Comparison of ENCODE assay signal across 17 cellular contexts in genomic region chr3:9022305-9022985, GRCh38.
"Had no signal": no experiment of that assay in that cellular context is flagged by ENCODE, and none has a peak within 500 bp of the region (broad histone marks: within the 10 kb centered on the region; RNA-seq: fewer than 3 reads in every experiment).

No MANE protein-coding gene starts in this region.

- DNase-seq: activated CD4-positive, alpha-beta T cell treated with anti-CD3 and anti-CD28 coated beads, Interleukin-2, amount 10 ng/mL, durations not matched to agents 24 days and 14 days; activated CD8-positive, alpha-beta T cell treated with anti-CD3 and anti-CD28 coated beads, Interleukin-2, amount 10 ng/mL, durations not matched to agents 7 days and 5 days; activated effector memory CD4-positive, alpha-beta T cell treated with Interleukin-2 at 50 U/mL for 16 hours; activated naive CD4-positive, alpha-beta T cell treated with anti-CD3 and anti-CD28 coated beads, Interleukin-2, amount 10 ng/mL, durations not matched to agents 7 days and 5 days; activated naive CD8-positive, alpha-beta T cell treated with anti-CD3 and anti-CD28 coated beads, Interleukin-2, amount 50 U/mL, for 24 hours; activated T-cell treated with anti-CD3 and anti-CD28 coated beads, Interleukin-2, amount 50 U/mL, for 24 hours; erythroblast; foreskin melanocyte; left ventricle myocardium inferior; naive thymus-derived CD4-positive, alpha-beta T cell; stimulated activated CD8-positive, alpha-beta memory T cell treated with anti-CD3 and anti-CD28 coated beads, Interleukin-4, amount 100 ng/mL, for 48 hours; stimulated activated naive CD4-positive, alpha-beta T cell; T-helper 1 cell; T1000; trophoblast cell had no signal

- H3K27ac ChIP-seq: left ventricle myocardium inferior, parathyroid adenoma had no signal

- H3K4me3 Mint-ChIP-seq: activated CD4-positive, alpha-beta T cell treated with anti-CD3 and anti-CD28 coated beads, Interleukin-2, amount 10 ng/mL, durations not matched to agents 24 days and 14 days; activated CD8-positive, alpha-beta T cell treated with anti-CD3 and anti-CD28 coated beads, Interleukin-2, amount 10 ng/mL, durations not matched to agents 7 days and 5 days; activated naive CD4-positive, alpha-beta T cell treated with anti-CD3 and anti-CD28 coated beads, Interleukin-2, amount 10 ng/mL, durations not matched to agents 7 days and 5 days; activated naive CD8-positive, alpha-beta T cell treated with anti-CD3 and anti-CD28 coated beads, Interleukin-2, amount 50 U/mL, for 24 hours; activated T-cell treated with anti-CD3 and anti-CD28 coated beads, Interleukin-2, amount 50 U/mL, for 24 hours; memory B cell; naive thymus-derived CD4-positive, alpha-beta T cell had no signal

- ATAC-seq: activated CD8-positive, alpha-beta T cell treated with anti-CD3 and anti-CD28 coated beads, Interleukin-2, amount 10 ng/mL, durations not matched to agents 7 days and 5 days; activated naive CD8-positive, alpha-beta T cell treated with anti-CD3 and anti-CD28 coated beads, Interleukin-2, amount 50 U/mL, for 24 hours; naive thymus-derived CD4-positive, alpha-beta T cell had no signal

- H3K4me1 ChIP-seq: parathyroid adenoma had no signal

- H3K27ac Mint-ChIP-seq: activated CD4-positive, alpha-beta T cell treated with anti-CD3 and anti-CD28 coated beads, Interleukin-2, amount 10 ng/mL, durations not matched to agents 24 days and 14 days; activated CD8-positive, alpha-beta T cell treated with anti-CD3 and anti-CD28 coated beads, Interleukin-2, amount 10 ng/mL, durations not matched to agents 7 days and 5 days; activated naive CD4-positive, alpha-beta T cell treated with anti-CD3 and anti-CD28 coated beads, Interleukin-2, amount 10 ng/mL, durations not matched to agents 7 days and 5 days; activated naive CD8-positive, alpha-beta T cell treated with anti-CD3 and anti-CD28 coated beads, Interleukin-2, amount 50 U/mL, for 24 hours; activated T-cell treated with anti-CD3 and anti-CD28 coated beads, Interleukin-2, amount 50 U/mL, for 24 hours; memory B cell had no signal

- H3K36me3 Mint-ChIP-seq: activated naive CD4-positive, alpha-beta T cell treated with anti-CD3 and anti-CD28 coated beads, Interleukin-2, amount 10 ng/mL, durations not matched to agents 7 days and 5 days; memory B cell had no signal

- H3K9me3 ChIP-seq: left ventricle myocardium inferior had no signal

- H3K4me3 ChIP-seq: left ventricle myocardium inferior had no signal

- H3K27me3 Mint-ChIP-seq: activated naive CD8-positive, alpha-beta T cell treated with anti-CD3 and anti-CD28 coated beads, Interleukin-2, amount 50 U/mL, for 24 hours; activated T-cell treated with anti-CD3 and anti-CD28 coated beads, Interleukin-2, amount 50 U/mL, for 24 hours had no signal

- H3K9me3 Mint-ChIP-seq: activated CD4-positive, alpha-beta T cell treated with anti-CD3 and anti-CD28 coated beads, Interleukin-2, amount 10 ng/mL, durations not matched to agents 24 days and 14 days; activated naive CD4-positive, alpha-beta T cell treated with anti-CD3 and anti-CD28 coated beads, Interleukin-2, amount 10 ng/mL, durations not matched to agents 7 days and 5 days; activated naive CD8-positive, alpha-beta T cell treated with anti-CD3 and anti-CD28 coated beads, Interleukin-2, amount 50 U/mL, for 24 hours; activated T-cell treated with anti-CD3 and anti-CD28 coated beads, Interleukin-2, amount 50 U/mL, for 24 hours; memory B cell; naive thymus-derived CD4-positive, alpha-beta T cell had no signal

- H3K36me3 ChIP-seq: left ventricle myocardium inferior had no signal

- H3K4me1 Mint-ChIP-seq: activated CD4-positive, alpha-beta T cell treated with anti-CD3 and anti-CD28 coated beads, Interleukin-2, amount 10 ng/mL, durations not matched to agents 24 days and 14 days; activated naive CD4-positive, alpha-beta T cell treated with anti-CD3 and anti-CD28 coated beads, Interleukin-2, amount 10 ng/mL, durations not matched to agents 7 days and 5 days; activated naive CD8-positive, alpha-beta T cell treated with anti-CD3 and anti-CD28 coated beads, Interleukin-2, amount 50 U/mL, for 24 hours; memory B cell; naive thymus-derived CD4-positive, alpha-beta T cell had no signal
